ENCODE assay signal across 1 cellular context in the genomic region with DNA sequence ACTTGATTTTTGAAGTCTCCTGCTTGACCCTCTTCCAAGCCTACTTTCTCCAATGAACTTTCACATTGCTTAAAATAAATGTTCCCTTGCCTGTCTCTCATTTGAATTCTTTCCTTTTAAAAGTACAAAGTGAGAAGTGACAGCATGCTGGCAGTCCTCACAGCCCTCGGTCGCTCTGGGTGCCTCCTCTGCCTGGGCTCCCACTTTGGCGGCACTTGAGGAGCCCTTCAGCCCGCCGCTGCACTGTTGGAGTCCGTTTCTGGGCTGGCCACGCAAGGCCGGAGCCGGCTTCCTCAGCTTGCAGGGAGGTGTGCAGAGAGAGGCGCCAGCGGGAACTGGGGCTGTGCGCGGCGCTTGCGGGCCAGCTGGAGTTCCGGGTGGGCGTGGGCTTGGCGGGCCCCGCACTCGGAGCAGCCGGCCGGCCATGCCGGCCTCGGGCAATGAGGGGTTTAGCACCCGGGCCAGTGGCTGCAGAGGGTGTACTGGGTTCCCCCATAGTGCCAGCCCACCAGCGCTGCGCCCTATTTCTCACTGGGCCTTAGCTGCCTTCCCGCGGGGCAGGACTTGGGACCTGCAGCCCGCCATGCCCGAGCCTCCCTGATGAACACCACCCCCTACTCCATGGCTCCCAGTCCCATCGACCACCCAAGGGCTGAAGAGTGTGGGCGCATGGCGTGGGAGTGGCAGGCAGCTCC.
TF ChIP-seq lines count a peak whose summit lies in the region.

No MANE protein-coding gene starts in this region.

TF ChIP-seq in GM12878, 131 proteins besides CTCF, POLR2A, EP300 and RAD21:
- TF ChIP-seq MYC (IDR thresholded peaks at IDR 0.05; ENCODE audit: insufficient read depth, insufficient read length, insufficient replicate concordance, low read length, severe bottlenecking) (no peak), SIN3A (IDR thresholded peaks at IDR 0.05; ENCODE audit: low read depth, low read length) (no peak), BHLHE40 (IDR thresholded peaks at IDR 0.05; ENCODE audit: borderline replicate concordance in 1 of 2, low read depth in 2 of 2, low read length in 1 of 2) (no peak), NR2C2 (IDR thresholded peaks at IDR 0.05; ENCODE audit: borderline replicate concordance, control insufficient read depth, insufficient read length, low read depth) (no peak), NFXL1 (IDR thresholded peaks at IDR 0.05; ENCODE audit: borderline replicate concordance) (no peak), STAT1 (conservative IDR thresholded peaks at IDR 0.05) (no peak), CHD1 (IDR thresholded peaks at IDR 0.05; ENCODE audit: low read depth, low read length) (no peak), CBX3 (IDR thresholded peaks at IDR 0.05; ENCODE audit: borderline replicate concordance, low read depth) (no peak), JUNB (IDR thresholded peaks at IDR 0.05) (no peak), MYB (IDR thresholded peaks at IDR 0.05; ENCODE audit: borderline replicate concordance, low read depth, low read length) (no peak), WRNIP1 (IDR thresholded peaks at IDR 0.05; ENCODE audit: borderline replicate concordance, low read depth, low read length) (no peak), GABPA (IDR thresholded peaks at IDR 0.05; ENCODE audit: low read depth) (no peak), TCF7 (IDR thresholded peaks at IDR 0.05; ENCODE audit: borderline replicate concordance) (no peak)
- TF ChIP-seq, protein P1, sequence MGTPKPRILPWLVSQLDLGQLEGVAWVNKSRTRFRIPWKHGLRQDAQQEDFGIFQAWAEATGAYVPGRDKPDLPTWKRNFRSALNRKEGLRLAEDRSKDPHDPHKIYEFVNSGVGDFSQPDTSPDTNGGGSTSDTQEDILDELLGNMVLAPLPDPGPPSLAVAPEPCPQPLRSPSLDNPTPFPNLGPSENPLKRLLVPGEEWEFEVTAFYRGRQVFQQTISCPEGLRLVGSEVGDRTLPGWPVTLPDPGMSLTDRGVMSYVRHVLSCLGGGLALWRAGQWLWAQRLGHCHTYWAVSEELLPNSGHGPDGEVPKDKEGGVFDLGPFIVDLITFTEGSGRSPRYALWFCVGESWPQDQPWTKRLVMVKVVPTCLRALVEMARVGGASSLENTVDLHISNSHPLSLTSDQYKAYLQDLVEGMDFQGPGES (IDR thresholded peaks at IDR 0.05) = no peak
- TF ChIP-seq, protein P2, sequence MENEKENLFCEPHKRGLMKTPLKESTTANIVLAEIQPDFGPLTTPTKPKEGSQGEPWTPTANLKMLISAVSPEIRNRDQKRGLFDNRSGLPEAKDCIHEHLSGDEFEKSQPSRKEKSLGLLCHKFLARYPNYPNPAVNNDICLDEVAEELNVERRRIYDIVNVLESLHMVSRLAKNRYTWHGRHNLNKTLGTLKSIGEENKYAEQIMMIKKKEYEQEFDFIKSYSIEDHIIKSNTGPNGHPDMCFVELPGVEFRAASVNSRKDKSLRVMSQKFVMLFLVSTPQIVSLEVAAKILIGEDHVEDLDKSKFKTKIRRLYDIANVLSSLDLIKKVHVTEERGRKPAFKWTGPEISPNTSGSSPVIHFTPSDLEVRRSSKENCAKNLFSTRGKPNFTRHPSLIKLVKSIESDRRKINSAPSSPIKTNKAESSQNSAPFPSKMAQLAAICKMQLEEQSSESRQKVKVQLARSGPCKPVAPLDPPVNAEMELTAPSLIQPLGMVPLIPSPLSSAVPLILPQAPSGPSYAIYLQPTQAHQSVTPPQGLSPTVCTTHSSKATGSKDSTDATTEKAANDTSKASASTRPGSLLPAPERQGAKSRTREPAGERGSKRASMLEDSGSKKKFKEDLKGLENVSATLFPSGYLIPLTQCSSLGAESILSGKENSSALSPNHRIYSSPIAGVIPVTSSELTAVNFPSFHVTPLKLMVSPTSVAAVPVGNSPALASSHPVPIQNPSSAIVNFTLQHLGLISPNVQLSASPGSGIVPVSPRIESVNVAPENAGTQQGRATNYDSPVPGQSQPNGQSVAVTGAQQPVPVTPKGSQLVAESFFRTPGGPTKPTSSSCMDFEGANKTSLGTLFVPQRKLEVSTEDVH (IDR thresholded peaks at IDR 0.05; ENCODE audit: low read depth, partially characterized antibody) = no peak
- TF ChIP-seq, protein P3, sequence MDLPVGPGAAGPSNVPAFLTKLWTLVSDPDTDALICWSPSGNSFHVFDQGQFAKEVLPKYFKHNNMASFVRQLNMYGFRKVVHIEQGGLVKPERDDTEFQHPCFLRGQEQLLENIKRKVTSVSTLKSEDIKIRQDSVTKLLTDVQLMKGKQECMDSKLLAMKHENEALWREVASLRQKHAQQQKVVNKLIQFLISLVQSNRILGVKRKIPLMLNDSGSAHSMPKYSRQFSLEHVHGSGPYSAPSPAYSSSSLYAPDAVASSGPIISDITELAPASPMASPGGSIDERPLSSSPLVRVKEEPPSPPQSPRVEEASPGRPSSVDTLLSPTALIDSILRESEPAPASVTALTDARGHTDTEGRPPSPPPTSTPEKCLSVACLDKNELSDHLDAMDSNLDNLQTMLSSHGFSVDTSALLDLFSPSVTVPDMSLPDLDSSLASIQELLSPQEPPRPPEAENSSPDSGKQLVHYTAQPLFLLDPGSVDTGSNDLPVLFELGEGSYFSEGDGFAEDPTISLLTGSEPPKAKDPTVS (IDR thresholded peaks at IDR 0.05; ENCODE audit: low read depth, low read length) = no peak
